In the genomic region with DNA sequence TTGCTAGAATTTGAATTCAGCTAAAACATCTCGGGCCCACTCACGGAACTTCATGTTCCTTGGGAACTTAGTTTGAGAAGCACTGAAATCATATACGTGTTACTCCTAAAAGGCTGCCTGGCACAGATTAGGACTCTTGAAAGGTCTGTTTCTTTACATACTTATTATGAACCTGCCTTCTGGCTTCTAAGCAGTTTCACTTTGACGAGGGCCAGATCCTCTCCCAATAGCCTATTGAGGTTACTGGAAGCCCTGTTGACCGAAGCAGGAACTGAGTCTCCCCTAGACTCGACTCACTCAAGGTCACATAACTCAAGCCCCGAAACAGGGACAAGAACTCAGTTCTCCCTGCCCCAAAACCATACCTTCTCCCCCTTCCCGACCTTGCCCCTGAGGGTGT, we compare ENCODE assay signal across 1 cellular context.
TF ChIP-seq lines count a peak whose summit lies in the region.

No MANE protein-coding gene starts in this region.

TF ChIP-seq in WTC11, 78 proteins besides CTCF, POLR2A, EP300 and RAD21 (continued from another document):
- TF ChIP-seq, protein P1, sequence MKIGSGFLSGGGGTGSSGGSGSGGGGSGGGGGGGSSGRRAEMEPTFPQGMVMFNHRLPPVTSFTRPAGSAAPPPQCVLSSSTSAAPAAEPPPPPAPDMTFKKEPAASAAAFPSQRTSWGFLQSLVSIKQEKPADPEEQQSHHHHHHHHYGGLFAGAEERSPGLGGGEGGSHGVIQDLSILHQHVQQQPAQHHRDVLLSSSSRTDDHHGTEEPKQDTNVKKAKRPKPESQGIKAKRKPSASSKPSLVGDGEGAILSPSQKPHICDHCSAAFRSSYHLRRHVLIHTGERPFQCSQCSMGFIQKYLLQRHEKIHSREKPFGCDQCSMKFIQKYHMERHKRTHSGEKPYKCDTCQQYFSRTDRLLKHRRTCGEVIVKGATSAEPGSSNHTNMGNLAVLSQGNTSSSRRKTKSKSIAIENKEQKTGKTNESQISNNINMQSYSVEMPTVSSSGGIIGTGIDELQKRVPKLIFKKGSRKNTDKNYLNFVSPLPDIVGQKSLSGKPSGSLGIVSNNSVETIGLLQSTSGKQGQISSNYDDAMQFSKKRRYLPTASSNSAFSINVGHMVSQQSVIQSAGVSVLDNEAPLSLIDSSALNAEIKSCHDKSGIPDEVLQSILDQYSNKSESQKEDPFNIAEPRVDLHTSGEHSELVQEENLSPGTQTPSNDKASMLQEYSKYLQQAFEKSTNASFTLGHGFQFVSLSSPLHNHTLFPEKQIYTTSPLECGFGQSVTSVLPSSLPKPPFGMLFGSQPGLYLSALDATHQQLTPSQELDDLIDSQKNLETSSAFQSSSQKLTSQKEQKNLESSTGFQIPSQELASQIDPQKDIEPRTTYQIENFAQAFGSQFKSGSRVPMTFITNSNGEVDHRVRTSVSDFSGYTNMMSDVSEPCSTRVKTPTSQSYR (CRISPR knock-in tag; IDR thresholded peaks at IDR 0.05): no peak
- TF ChIP-seq TCF7 (CRISPR knock-in tag; IDR thresholded peaks at IDR 0.05; ENCODE audit: low read depth): no peak
- no peak for TF ChIP-seq ESRRA (CRISPR knock-in tag; IDR thresholded peaks at IDR 0.05; ENCODE audit: borderline replicate concordance)
- TF ChIP-seq, protein P2, sequence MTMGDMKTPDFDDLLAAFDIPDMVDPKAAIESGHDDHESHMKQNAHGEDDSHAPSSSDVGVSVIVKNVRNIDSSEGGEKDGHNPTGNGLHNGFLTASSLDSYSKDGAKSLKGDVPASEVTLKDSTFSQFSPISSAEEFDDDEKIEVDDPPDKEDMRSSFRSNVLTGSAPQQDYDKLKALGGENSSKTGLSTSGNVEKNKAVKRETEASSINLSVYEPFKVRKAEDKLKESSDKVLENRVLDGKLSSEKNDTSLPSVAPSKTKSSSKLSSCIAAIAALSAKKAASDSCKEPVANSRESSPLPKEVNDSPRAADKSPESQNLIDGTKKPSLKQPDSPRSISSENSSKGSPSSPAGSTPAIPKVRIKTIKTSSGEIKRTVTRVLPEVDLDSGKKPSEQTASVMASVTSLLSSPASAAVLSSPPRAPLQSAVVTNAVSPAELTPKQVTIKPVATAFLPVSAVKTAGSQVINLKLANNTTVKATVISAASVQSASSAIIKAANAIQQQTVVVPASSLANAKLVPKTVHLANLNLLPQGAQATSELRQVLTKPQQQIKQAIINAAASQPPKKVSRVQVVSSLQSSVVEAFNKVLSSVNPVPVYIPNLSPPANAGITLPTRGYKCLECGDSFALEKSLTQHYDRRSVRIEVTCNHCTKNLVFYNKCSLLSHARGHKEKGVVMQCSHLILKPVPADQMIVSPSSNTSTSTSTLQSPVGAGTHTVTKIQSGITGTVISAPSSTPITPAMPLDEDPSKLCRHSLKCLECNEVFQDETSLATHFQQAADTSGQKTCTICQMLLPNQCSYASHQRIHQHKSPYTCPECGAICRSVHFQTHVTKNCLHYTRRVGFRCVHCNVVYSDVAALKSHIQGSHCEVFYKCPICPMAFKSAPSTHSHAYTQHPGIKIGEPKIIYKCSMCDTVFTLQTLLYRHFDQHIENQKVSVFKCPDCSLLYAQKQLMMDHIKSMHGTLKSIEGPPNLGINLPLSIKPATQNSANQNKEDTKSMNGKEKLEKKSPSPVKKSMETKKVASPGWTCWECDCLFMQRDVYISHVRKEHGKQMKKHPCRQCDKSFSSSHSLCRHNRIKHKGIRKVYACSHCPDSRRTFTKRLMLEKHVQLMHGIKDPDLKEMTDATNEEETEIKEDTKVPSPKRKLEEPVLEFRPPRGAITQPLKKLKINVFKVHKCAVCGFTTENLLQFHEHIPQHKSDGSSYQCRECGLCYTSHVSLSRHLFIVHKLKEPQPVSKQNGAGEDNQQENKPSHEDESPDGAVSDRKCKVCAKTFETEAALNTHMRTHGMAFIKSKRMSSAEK (CRISPR knock-in tag; IDR thresholded peaks at IDR 0.05; ENCODE audit: borderline replicate concordance): no peak
- no peak for TF ChIP-seq ZNF671 (CRISPR knock-in tag; IDR thresholded peaks at IDR 0.05)
- TF ChIP-seq, protein P3, sequence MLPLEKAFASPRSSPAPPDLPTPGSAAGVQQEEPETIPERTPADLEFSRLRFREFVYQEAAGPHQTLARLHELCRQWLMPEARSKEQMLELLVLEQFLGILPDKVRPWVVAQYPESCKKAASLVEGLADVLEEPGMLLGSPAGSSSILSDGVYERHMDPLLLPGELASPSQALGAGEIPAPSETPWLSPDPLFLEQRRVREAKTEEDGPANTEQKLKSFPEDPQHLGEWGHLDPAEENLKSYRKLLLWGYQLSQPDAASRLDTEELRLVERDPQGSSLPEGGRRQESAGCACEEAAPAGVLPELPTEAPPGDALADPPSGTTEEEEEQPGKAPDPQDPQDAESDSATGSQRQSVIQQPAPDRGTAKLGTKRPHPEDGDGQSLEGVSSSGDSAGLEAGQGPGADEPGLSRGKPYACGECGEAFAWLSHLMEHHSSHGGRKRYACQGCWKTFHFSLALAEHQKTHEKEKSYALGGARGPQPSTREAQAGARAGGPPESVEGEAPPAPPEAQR (CRISPR knock-in tag; IDR thresholded peaks at IDR 0.05): no peak
- no peak for TF ChIP-seq NFE2L1 (CRISPR knock-in tag; IDR thresholded peaks at IDR 0.05)
- TF ChIP-seq, protein P4, sequence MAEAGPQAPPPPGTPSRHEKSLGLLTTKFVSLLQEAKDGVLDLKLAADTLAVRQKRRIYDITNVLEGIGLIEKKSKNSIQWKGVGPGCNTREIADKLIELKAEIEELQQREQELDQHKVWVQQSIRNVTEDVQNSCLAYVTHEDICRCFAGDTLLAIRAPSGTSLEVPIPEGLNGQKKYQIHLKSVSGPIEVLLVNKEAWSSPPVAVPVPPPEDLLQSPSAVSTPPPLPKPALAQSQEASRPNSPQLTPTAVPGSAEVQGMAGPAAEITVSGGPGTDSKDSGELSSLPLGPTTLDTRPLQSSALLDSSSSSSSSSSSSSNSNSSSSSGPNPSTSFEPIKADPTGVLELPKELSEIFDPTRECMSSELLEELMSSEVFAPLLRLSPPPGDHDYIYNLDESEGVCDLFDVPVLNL (CRISPR knock-in tag; IDR thresholded peaks at IDR 0.05; ENCODE audit: borderline replicate concordance, low read depth): no peak
- no peak for TF ChIP-seq ETV6 (CRISPR knock-in tag; IDR thresholded peaks at IDR 0.05)
- no peak for TF ChIP-seq ZNF121 (CRISPR knock-in tag; IDR thresholded peaks at IDR 0.05)
- TF ChIP-seq, protein P5, sequence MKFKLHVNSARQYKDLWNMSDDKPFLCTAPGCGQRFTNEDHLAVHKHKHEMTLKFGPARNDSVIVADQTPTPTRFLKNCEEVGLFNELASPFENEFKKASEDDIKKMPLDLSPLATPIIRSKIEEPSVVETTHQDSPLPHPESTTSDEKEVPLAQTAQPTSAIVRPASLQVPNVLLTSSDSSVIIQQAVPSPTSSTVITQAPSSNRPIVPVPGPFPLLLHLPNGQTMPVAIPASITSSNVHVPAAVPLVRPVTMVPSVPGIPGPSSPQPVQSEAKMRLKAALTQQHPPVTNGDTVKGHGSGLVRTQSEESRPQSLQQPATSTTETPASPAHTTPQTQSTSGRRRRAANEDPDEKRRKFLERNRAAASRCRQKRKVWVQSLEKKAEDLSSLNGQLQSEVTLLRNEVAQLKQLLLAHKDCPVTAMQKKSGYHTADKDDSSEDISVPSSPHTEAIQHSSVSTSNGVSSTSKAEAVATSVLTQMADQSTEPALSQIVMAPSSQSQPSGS (CRISPR knock-in tag; IDR thresholded peaks at IDR 0.05; ENCODE audit: borderline replicate concordance, low read depth): no peak
